Comparison of ENCODE assay signal across 9 cellular contexts in genomic region chr2:227163445-227163997, GRCh38. TPM values are rescaled to one million over a fixed set of nuclear protein-coding genes. Genes with fewer than 3 reads are reported as not detected.
DNase-seq lines count a peak whose midpoint lies in the region; ATAC-seq and TF ChIP-seq lines count a peak whose summit lies in the region.
"Had no signal": no experiment of that assay in that cellular context is flagged by ENCODE, and none has a peak within 500 bp of the region (broad histone marks: within the 10 kb centered on the region; RNA-seq: fewer than 3 reads in every experiment).

No MANE protein-coding gene starts in this region.

- DNase-seq in activated T-cell treated with anti-CD3 and anti-CD28 coated beads, Interleukin-2, amount 50 U/mL, for 4 hours, result no peak
- DNase-seq in activated T-cell treated with anti-CD3 and anti-CD28 coated beads for 4 hours (no peak), Peyer's patch (peak in 2 of 3 donors; percentile 59 to 64), foreskin fibroblast (peak in 1 of 2 donors; percentile 31), progenitor cell of endocrine pancreas (ENCODE audit: low spot score, unreplicated experiment) (no peak), middle frontal gyrus (ENCODE audit: extremely low spot score, low spot score) (no peak), HUDEP-2 (lab: John Stamatoyannopoulos, UW; ENCODE audit: unreplicated experiment in 76 of 76) (no peak)

- ATAC-seq in activated T-cell treated with anti-CD3 and anti-CD28 coated beads, Interleukin-2, amount 50 U/mL, for 4 hours, result no peak
- peak; percentile 46 for ATAC-seq in HG02610 (IDR thresholded peaks at IDR 0.05; ENCODE audit: unreplicated experiment)

- peaks cover 57% of the 10 kb centered on the region for H3K27me3 Mint-ChIP-seq in activated T-cell treated with anti-CD3 and anti-CD28 coated beads, Interleukin-2, amount 50 U/mL, for 4 hours (ENCODE audit: low read depth)
- peaks cover 77% of the 10 kb centered on the region for H3K27me3 Mint-ChIP-seq in progenitor cell of endocrine pancreas

- H3K4me1 Mint-ChIP-seq in activated T-cell treated with anti-CD3 and anti-CD28 coated beads, Interleukin-2, amount 50 U/mL, for 4 hours (ENCODE audit: low read depth), result peaks cover 8% of the 10 kb centered on the region
- peaks cover 3% of the 10 kb centered on the region for H3K4me1 Mint-ChIP-seq in progenitor cell of endocrine pancreas (ENCODE audit: low read depth)

- H3K4me3 Mint-ChIP-seq in activated T-cell treated with anti-CD3 and anti-CD28 coated beads, Interleukin-2, amount 50 U/mL, for 4 hours, result peak overlapping the region; percentile 67
- H3K4me3 Mint-ChIP-seq in progenitor cell of endocrine pancreas (ENCODE audit: low read depth), result peak overlapping the region; percentile 66

- H3K36me3 ChIP-seq in Peyer's patch, result no peaks in the 10 kb centered on the region

- H3K36me3 Mint-ChIP-seq in activated T-cell treated with anti-CD3 and anti-CD28 coated beads, Interleukin-2, amount 50 U/mL, for 4 hours (ENCODE audit: insufficient read depth), result no peaks in the 10 kb centered on the region
- H3K36me3 Mint-ChIP-seq in progenitor cell of endocrine pancreas (ENCODE audit: insufficient read depth), result no peaks in the 10 kb centered on the region

- peaks cover 0 to 13% of the 10 kb centered on the region in 2 donors for H3K27me3 ChIP-seq in Peyer's patch

- H3K27ac ChIP-seq in Peyer's patch, result peak overlapping the region; percentile 19 to 90 (median 61)

- TF ChIP-seq CTCF in Peyer's patch (IDR thresholded peaks at IDR 0.05) (no peak), foreskin fibroblast (IDR thresholded peaks at IDR 0.05; ENCODE audit: low read depth, low read length) (no peak), progenitor cell of endocrine pancreas (IDR thresholded peaks at IDR 0.05; ENCODE audit: unreplicated experiment) (no peak)

- peak overlapping the region; percentile 49 to 58 (median 56) for H3K4me3 ChIP-seq in Peyer's patch
- H3K4me3 ChIP-seq in foreskin fibroblast (ENCODE audit: low read depth in 1 of 2, low read length in 2 of 2), result peak overlapping the region; percentile 26 to 37

- no peak overlapping the region for H3K27ac Mint-ChIP-seq in progenitor cell of endocrine pancreas

- no peak for TF ChIP-seq POLR2A in Peyer's patch (IDR thresholded peaks at IDR 0.05)

- peaks cover 0 to 19% (median 1%) of the 10 kb centered on the region in 4 donors for H3K4me1 ChIP-seq in Peyer's patch

- H3K9me3 ChIP-seq in Peyer's patch, result no peaks in the 10 kb centered on the region

- peaks cover 4% of the 10 kb centered on the region for H3K9me3 Mint-ChIP-seq in activated T-cell treated with anti-CD3 and anti-CD28 coated beads, Interleukin-2, amount 50 U/mL, for 4 hours
- H3K9me3 Mint-ChIP-seq in progenitor cell of endocrine pancreas (ENCODE audit: low read depth), result no peaks in the 10 kb centered on the region

RNA-seq across cellular contexts. Expression of gene COL4A4, which starts 0.5 kb away (rescaled TPM):
- under 1 TPM in 1 of 3 donors, not detected in 2; 0.14 TPM for total RNA-seq in activated T-cell treated with anti-CD3 and anti-CD28 coated beads, Interleukin-2, amount 50 U/mL, for 4 hours
- total RNA-seq in Peyer's patch (10 to 100 TPM in 1 of 4 donors, 1 to 10 TPM in 1, under 1 TPM in 2; 0.53 to 24.8 (median 0.95) TPM), progenitor cell of endocrine pancreas (0.41 and 0.44 TPM in 2 replicates)

RNA-seq across cellular contexts. Expression of gene COL4A3, which starts 0.9 kb away (rescaled TPM):
- under 1 TPM in 1 of 3 donors, not detected in 2; 0.16 TPM for total RNA-seq in activated T-cell treated with anti-CD3 and anti-CD28 coated beads, Interleukin-2, amount 50 U/mL, for 4 hours
- total RNA-seq in Peyer's patch (10 to 100 TPM in 2 of 4 donors, 1 to 10 TPM in 1, under 1 TPM in 1; under 0.01 to 67.7 (median 10.2) TPM), progenitor cell of endocrine pancreas (0.09 and 0.34 TPM in 2 replicates)
- total RNA-seq: glomerular endothelial cell had no signal

Comparison
In these comparisons a context has a peak if more than half of its experiments do, and no peak if none do; other contexts are left out.
1. DNase-seq: peak in Peyer's patch (2 of 3); none in activated T-cell treated with anti-CD3 and anti-CD28 coated beads, Interleukin-2, amount 50 U/mL, for 4 hours (single experiment), activated T-cell treated with anti-CD3 and anti-CD28 coated beads for 4 hours (single experiment), progenitor cell of endocrine pancreas (single experiment), middle frontal gyrus (single experiment) and HUDEP-2 (0 of 76).